In genomic region chr15:50377867-50378751, GRCh38 we compare ENCODE assay signal across 1 cellular context.
TF ChIP-seq lines count a peak whose summit lies in the region.

No MANE protein-coding gene starts in this region.

TF ChIP-seq in GM12878, 131 proteins besides CTCF, POLR2A, EP300 and RAD21 (continued from another document and continues in another):
- TF ChIP-seq IRF3 (IDR thresholded peaks at IDR 0.05) (no peak), WRNIP1 (IDR thresholded peaks at IDR 0.05; ENCODE audit: borderline replicate concordance, low read depth, low read length) (no peak), PKNOX1 (IDR thresholded peaks at IDR 0.05) (peak; percentile 68), CEBPB (IDR thresholded peaks at IDR 0.05; ENCODE audit: borderline replicate concordance in 1 of 2, low read depth in 2 of 2, low read length in 2 of 2) (peak in 1 of 2 experiments; percentile 81; a peak in 1 of 4 replicates), SPI1 (IDR thresholded peaks at IDR 0.05; ENCODE audit: borderline replicate concordance, insufficient read depth, low read depth, low read length) (peak; percentile 98), TCF7 (IDR thresholded peaks at IDR 0.05; ENCODE audit: borderline replicate concordance) (no peak), JUND (IDR thresholded peaks at IDR 0.05; ENCODE audit: low read depth, low read length) (peak; percentile 79), ETV6 (conservative IDR thresholded peaks at IDR 0.05 in 1 of 2, IDR thresholded peaks at IDR 0.05 in 1 of 2; ENCODE audit: borderline replicate concordance in 1 of 2, low read depth in 1 of 2) (peak in 1 of 2 experiments; percentile 77; a peak in 1 of 4 replicates), HDAC2 (IDR thresholded peaks at IDR 0.05) (no peak), MTA2 (IDR thresholded peaks at IDR 0.05; ENCODE audit: low read depth) (peak; percentile 99), RELB (IDR thresholded peaks at IDR 0.05; ENCODE audit: low read depth) (peak; percentile 95), CUX1 (IDR thresholded peaks at IDR 0.05; ENCODE audit: insufficient replicate concordance, low read depth, low read length) (no peak), PAX5 (IDR thresholded peaks at IDR 0.05; ENCODE audit: borderline replicate concordance, low read depth, low read length) (peak; percentile 83), KAT2A (conservative IDR thresholded peaks at IDR 0.05; ENCODE audit: control insufficient read depth, low read depth, low read length) (no peak), TBL1XR1 (IDR thresholded peaks at IDR 0.05; ENCODE audit: low read depth, low read length) (peak; percentile 89), POLR2AphosphoS2 (IDR thresholded peaks at IDR 0.05; ENCODE audit: low read depth, low read length) (no peak), STAT3 (IDR thresholded peaks at IDR 0.05; ENCODE audit: low read depth, low read length) (no peak), RB1 (IDR thresholded peaks at IDR 0.05; ENCODE audit: borderline replicate concordance) (no peak), SIX5 (IDR thresholded peaks at IDR 0.05; ENCODE audit: low read depth, low read length, severe bottlenecking) (no peak), DPF2 (IDR thresholded peaks at IDR 0.05) (peak; percentile 99), TCF12 (IDR thresholded peaks at IDR 0.05; ENCODE audit: low read depth, low read length) (peak; percentile 39; the same call in 1 of the 2 replicates), SREBF2 (IDR thresholded peaks at IDR 0.05; ENCODE audit: low read length) (no peak), SRF (IDR thresholded peaks at IDR 0.05; ENCODE audit: low read depth in 2 of 2, low read length in 2 of 2) (no peak), KLF5 (IDR thresholded peaks at IDR 0.05; ENCODE audit: partially characterized antibody) (peak; percentile 32), RFX5 (IDR thresholded peaks at IDR 0.05; ENCODE audit: low read depth, low read length) (no peak), ZNF217 (IDR thresholded peaks at IDR 0.05) (no peak; the same call in 1 of the 2 replicates), BMI1 (IDR thresholded peaks at IDR 0.05; ENCODE audit: borderline replicate concordance) (peak; percentile 94), HCFC1 (IDR thresholded peaks at IDR 0.05; ENCODE audit: low read length) (no peak), ZNF687 (IDR thresholded peaks at IDR 0.05) (no peak), MTA3 (IDR thresholded peaks at IDR 0.05; ENCODE audit: borderline replicate concordance, low read length) (peak; percentile 93), ESRRA (IDR thresholded peaks at IDR 0.05; ENCODE audit: low read length) (peak; percentile 72; the same call in 1 of the 2 replicates), ELK1 (IDR thresholded peaks at IDR 0.05; ENCODE audit: low read depth, low read length) (no peak), ASH2L (IDR thresholded peaks at IDR 0.05; ENCODE audit: borderline replicate concordance, low read depth) (no peak), ZBTB33 (IDR thresholded peaks at IDR 0.05) (no peak), SUZ12 (IDR thresholded peaks at IDR 0.05; ENCODE audit: unreplicated experiment) (no peak), ZZZ3 (IDR thresholded peaks at IDR 0.05; ENCODE audit: control insufficient read depth, insufficient read length, low read depth) (no peak), STAT1 (conservative IDR thresholded peaks at IDR 0.05) (no peak), RBBP5 (conservative IDR thresholded peaks at IDR 0.05) (no peak), PRDM15 (CRISPR knock-in tag; IDR thresholded peaks at IDR 0.05) (no peak), EZH2 (IDR thresholded peaks at IDR 0.05; ENCODE audit: borderline replicate concordance, control insufficient read depth, low read depth, low read length) (no peak), HDAC6 (IDR thresholded peaks at IDR 0.05; ENCODE audit: unreplicated experiment) (no peak), TARDBP (IDR thresholded peaks at IDR 0.05; ENCODE audit: borderline replicate concordance) (no peak), IKZF2 (IDR thresholded peaks at IDR 0.05) (peak; percentile 99), FOS (IDR thresholded peaks at IDR 0.05; ENCODE audit: borderline replicate concordance, extremely low read depth, insufficient read length) (no peak)
